Comparison of ENCODE assay signal across 16 cellular contexts in the genomic region with DNA sequence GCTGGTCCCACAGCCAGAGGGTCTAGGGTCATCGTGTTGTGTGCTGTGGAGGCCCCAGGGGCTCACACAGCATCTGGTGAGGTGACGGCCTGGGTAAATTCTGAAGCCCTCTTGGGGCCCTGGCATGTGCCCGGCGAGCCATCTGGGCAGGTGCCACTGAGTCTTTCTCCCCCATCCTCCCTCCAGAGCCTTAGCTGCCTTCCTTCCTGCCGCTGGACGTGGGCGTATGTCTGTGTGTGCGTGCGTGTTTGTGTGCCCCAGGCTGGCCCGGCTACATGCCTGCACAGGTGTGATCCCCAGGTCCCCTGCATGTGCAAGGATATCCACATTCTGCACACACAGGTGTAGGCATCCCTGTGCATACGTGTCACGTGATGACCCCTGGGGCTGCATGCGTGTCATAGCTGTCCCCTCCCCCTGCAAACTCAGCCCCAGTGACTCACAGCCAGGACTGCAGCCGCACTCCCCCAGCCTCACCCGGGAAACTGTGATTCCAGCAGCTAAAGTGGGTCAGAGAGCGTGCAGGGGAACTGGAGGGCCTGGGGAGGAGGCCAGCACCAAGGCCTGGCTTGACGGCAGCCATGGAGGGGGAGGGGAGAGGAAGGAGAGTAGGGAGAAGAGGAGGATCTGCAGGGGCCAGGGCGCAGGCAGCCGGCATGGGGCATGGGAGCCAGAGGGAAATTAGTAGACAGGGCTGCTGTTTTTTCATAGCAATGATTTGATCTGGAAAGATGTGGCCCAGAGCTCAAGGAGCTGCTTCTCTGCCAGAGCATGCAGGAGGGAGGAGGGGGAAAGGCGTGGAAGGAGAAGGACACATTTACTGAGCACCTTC. TPM values are rescaled to one million over a fixed set of nuclear protein-coding genes. Genes with fewer than 3 reads are reported as not detected.
DNase-seq lines count a peak whose midpoint lies in the region; ATAC-seq and TF ChIP-seq lines count a peak whose summit lies in the region.
"Had no signal": no experiment of that assay in that cellular context is flagged by ENCODE, and none has a peak within 500 bp of the region (broad histone marks: within the 10 kb centered on the region; RNA-seq: fewer than 3 reads in every experiment).

No MANE protein-coding gene starts in this region.

- no peak overlapping the region for H3K4ac ChIP-seq in IMR-90 (ENCODE audit: low read depth, low read length)

- WGBS in IMR-90 (ENCODE audit: extremely low coverage in 2 of 2, insufficient read length in 1 of 2), 2 experiments: 69% methylated on average over 4 of the region's 20 CpGs; no CpG with 5 or more reads in 1 of the 2 experiments

- peak; percentile 52 for ATAC-seq in IMR-90 (ENCODE audit: low read depth)
- ATAC-seq: gastroesophageal sphincter, lower lobe of right lung, psoas muscle, upper lobe of right lung had no signal

- TF ChIP-seq RAD21 in IMR-90 (IDR thresholded peaks at IDR 0.05; ENCODE audit: low read length): no peak

- H3K27ac Mint-ChIP-seq in osteocyte (ENCODE audit: unreplicated experiment): no peak overlapping the region

- no peaks in the 10 kb centered on the region for H3K9me3 Mint-ChIP-seq in osteocyte (ENCODE audit: unreplicated experiment)
- H3K9me3 Mint-ChIP-seq: activated T-cell treated with anti-CD3 and anti-CD28 coated beads, Interleukin-2, amount 50 U/mL, for 4 hours had no signal

- H3K14ac ChIP-seq in IMR-90 (replicated peaks; ENCODE audit: low read depth, low read length): no peak overlapping the region

- H3K9ac ChIP-seq in IMR-90 (ENCODE audit: low read depth, low read length) (no peak overlapping the region), Karpas-422 (ENCODE audit: low read length) (no peak overlapping the region)

- no peak overlapping the region for H4K91ac ChIP-seq in IMR-90 (ENCODE audit: insufficient read depth, low read depth, low read length)

- no peaks in the 10 kb centered on the region for H3K36me3 Mint-ChIP-seq in osteocyte (ENCODE audit: unreplicated experiment)

- no peaks in the 10 kb centered on the region for H3K27me3 Mint-ChIP-seq in osteocyte (ENCODE audit: unreplicated experiment)

- H3K4me3 Mint-ChIP-seq in osteocyte (ENCODE audit: unreplicated experiment): no peak overlapping the region
- H3K4me3 Mint-ChIP-seq: activated T-cell treated with anti-CD3 and anti-CD28 coated beads, Interleukin-2, amount 50 U/mL, for 4 hours had no signal

- H3K4me1 Mint-ChIP-seq in osteocyte (ENCODE audit: unreplicated experiment): peaks cover 6% of the 10 kb centered on the region

- CTCF ChIA-PET in IMR-90 (lab: Yijun Ruan, JAX): no interaction called here

- H4K5ac ChIP-seq in IMR-90 (ENCODE audit: low read depth, low read length): no peak overlapping the region

- no peak overlapping the region for H3K27ac ChIP-seq in IMR-90 (ENCODE audit: insufficient read depth, low read length)
- no peak overlapping the region for H3K27ac ChIP-seq in Karpas-422 (ENCODE audit: low read length)
- H3K27ac ChIP-seq: gastroesophageal sphincter, lower lobe of right lung, psoas muscle, upper lobe of right lung had no signal

- H3K27me3 ChIP-seq in IMR-90 (ENCODE audit: control insufficient read depth, insufficient read depth, low read length) (peaks cover 2% of the 10 kb centered on the region; the same call in 1 of the 2 replicates), Karpas-422 (ENCODE audit: low read length) (no peaks in the 10 kb centered on the region)

- H3K4me1 ChIP-seq in IMR-90 (ENCODE audit: control insufficient read depth, insufficient read depth, low read length) (peaks cover 4% of the 10 kb centered on the region; the same call in 1 of the 2 replicates), Karpas-422 (ENCODE audit: low read length) (peaks cover 11% of the 10 kb centered on the region)
- H3K4me1 ChIP-seq: lower lobe of right lung, upper lobe of right lung had no signal

- H2AK5ac ChIP-seq in IMR-90 (ENCODE audit: low read depth, low read length): no peak overlapping the region

- H2AK9ac ChIP-seq in IMR-90 (replicated peaks; ENCODE audit: low read depth, low read length, poor library complexity): no peak overlapping the region

- no peak overlapping the region for H3K56ac ChIP-seq in IMR-90 (ENCODE audit: extremely low read depth, insufficient read depth, low read length)

- H2BK5ac ChIP-seq in IMR-90 (ENCODE audit: low read depth, low read length, poor library complexity, severe bottlenecking): no peak overlapping the region

- intact Hi-C loops in IMR-90 (cut with micrococcal nuclease): no loop called here

- H3K79me2 ChIP-seq in Karpas-422 (ENCODE audit: low read length): no peaks in the 10 kb centered on the region

- no peak overlapping the region for H2BK15ac ChIP-seq in IMR-90 (ENCODE audit: low read depth, low read length)

- H3K36me3 ChIP-seq in IMR-90 (ENCODE audit: control insufficient read depth, insufficient read depth, low read length): no peaks in the 10 kb centered on the region
- no peaks in the 10 kb centered on the region for H3K36me3 ChIP-seq in Karpas-422 (ENCODE audit: insufficient read depth, low read length)
- H3K36me3 ChIP-seq: gastroesophageal sphincter, lower lobe of right lung, upper lobe of right lung had no signal

- no peak overlapping the region for H3K4me3 ChIP-seq in IMR-90 (ENCODE audit: insufficient read depth, low read depth, low read length)
- H3K4me3 ChIP-seq in Karpas-422 (ENCODE audit: low read length): no peak overlapping the region
- H3K4me3 ChIP-seq: gastroesophageal sphincter, lower lobe of right lung, psoas muscle, upper lobe of right lung had no signal

- H3K18ac ChIP-seq in IMR-90 (ENCODE audit: low read depth, low read length): no peak overlapping the region

- dilution Hi-C loops in IMR-90 (cut with HindIII; ENCODE audit: low sequenced_read_pairs, unreplicated experiment): no loop called here

- H4K20me1 ChIP-seq in IMR-90 (ENCODE audit: insufficient read depth, low read length) (peaks cover 3% of the 10 kb centered on the region; the same call in 1 of the 2 replicates), Karpas-422 (ENCODE audit: insufficient read depth, low read depth, low read length) (peaks cover 2% of the 10 kb centered on the region; the same call in 1 of the 2 replicates)

- H3K79me1 ChIP-seq in IMR-90 (ENCODE audit: low read depth in 1 of 2, low read length in 2 of 2): no peaks in the 10 kb centered on the region

- H2AFZ ChIP-seq in IMR-90 (replicated peaks; ENCODE audit: low read length, poor library complexity) (no peak overlapping the region), Karpas-422 (ENCODE audit: low read length) (no peak overlapping the region)

- no peak overlapping the region for H2BK120ac ChIP-seq in IMR-90 (ENCODE audit: low read depth, low read length)

- POLR2A ChIA-PET in IMR-90 (lab: Charles Lee; ENCODE audit: unreplicated experiment): no interaction called here

- TF ChIP-seq CTCF in IMR-90 (conservative IDR thresholded peaks at IDR 0.05; ENCODE audit: low read depth, low read length): no peak
- TF ChIP-seq CTCF in osteocyte (IDR thresholded peaks at IDR 0.05): no peak

- no peak overlapping the region for H4K8ac ChIP-seq in IMR-90 (ENCODE audit: low read depth in 2 of 2, low read length in 2 of 2)

- H3K9me3 ChIP-seq in IMR-90 (ENCODE audit: control insufficient read depth, insufficient read depth, low read length) (peaks cover 4% of the 10 kb centered on the region; the same call in 1 of the 2 replicates), Karpas-422 (ENCODE audit: low read length) (no peaks in the 10 kb centered on the region)
- H3K9me3 ChIP-seq: gastroesophageal sphincter, lower lobe of right lung, upper lobe of right lung had no signal

- no TSS peak for BruUV-seq in IMR-90 (replicated peaks; lab: Mats Ljungman, UMichigan)

- no peak for TF ChIP-seq POLR2A in IMR-90 (IDR thresholded peaks at IDR 0.05; ENCODE audit: low read depth, low read length)

- no peak overlapping the region for H2BK20ac ChIP-seq in IMR-90 (ENCODE audit: low read depth, low read length)

- no peaks in the 10 kb centered on the region for H3K9me1 ChIP-seq in IMR-90 (ENCODE audit: insufficient read depth, low read length)

- H3K4me2 ChIP-seq in IMR-90 (ENCODE audit: low read depth, low read length): no peak overlapping the region
- no peak overlapping the region for H3K4me2 ChIP-seq in Karpas-422 (ENCODE audit: low read depth, low read length, poor library complexity, severe bottlenecking)

- no peaks in the 10 kb centered on the region for H3K9me2 ChIP-seq in Karpas-422 (replicated peaks; ENCODE audit: insufficient read depth, low read length)

- in situ Hi-C loops in IMR-90 (cut with MboI; ENCODE audit: low sequenced_read_pairs): no loop called here

- DNase-seq in NCI-H1417 (lab: John Stamatoyannopoulos, UW) (peak in 2 of 3 experiments; percentile 42 to 53), NCI-H1417 treated with DMSO at 0.1 percent for 48 hours (lab: John Stamatoyannopoulos, UW) (no peak), IMR-90 (peak; percentile 40), amniotic epithelial cell (ENCODE audit: low read depth) (peak; percentile 44), left kidney (ENCODE audit: low read depth, low spot score) (peak; percentile 22), Karpas-422 (no peak), osteocyte (ENCODE audit: extremely low spot score, unreplicated experiment) (no peak)
- DNase-seq in activated T-cell treated with anti-CD3 and anti-CD28 coated beads, Interleukin-2, amount 50 U/mL, for 48 hours: no peak
- DNase-seq: 8988T; activated T-cell treated with anti-CD3 and anti-CD28 coated beads, Interleukin-2, amount 50 U/mL, for 4 hours; DND-41; lower lobe of right lung; NCI-H774; psoas muscle; upper lobe of right lung had no signal

- no peak overlapping the region for H3K23ac ChIP-seq in IMR-90 (ENCODE audit: low read depth, low read length)

TF ChIP-seq in IMR-90, 13 proteins besides CTCF, POLR2A, EP300 and RAD21 (continues in another document):
- TF ChIP-seq RFX5 (IDR thresholded peaks at IDR 0.05; ENCODE audit: low read depth, low read length): no peak
- TF ChIP-seq SMC3 (IDR thresholded peaks at IDR 0.05; ENCODE audit: low read depth, low read length): no peak
- 0 out of 2 replicates have a peak, but pooled peaks have one; percentile 35 for TF ChIP-seq FOS (IDR thresholded peaks at IDR 0.05; ENCODE audit: low read depth, low read length)
- TF ChIP-seq MAZ (IDR thresholded peaks at IDR 0.05; ENCODE audit: borderline replicate concordance, low read depth, low read length): no peak
- peak; percentile 75 for TF ChIP-seq USF2 (IDR thresholded peaks at IDR 0.05; ENCODE audit: low read depth, low read length)

RNA-seq across cellular contexts. Expression of gene ELFN1, which starts 46.4 kb away (rescaled TPM):
- total RNA-seq in IMR-90 (2012; rRNA removed) (1.6 and 2.2 TPM in 2 replicates), osteocyte (0.62 and 0.73 TPM in 2 replicates)
- polyA plus RNA-seq in IMR-90 (2012; rRNA removed): 5.2 and 7.8 TPM in 2 replicates
- polyA plus RNA-seq in IMR-90 (2012; cell fraction: cytosol; rRNA removed): 3.9 and 10.2 TPM in 2 replicates
- 3.8 and 9.6 TPM in 2 replicates for polyA plus RNA-seq in IMR-90 (2012; cell fraction: nucleus; rRNA removed; ENCODE audit: low replicate concordance)
- not detected in 2 replicates for total RNA-seq in Karpas-422 (2014; rRNA removed; shearing (Covaris generic); ENCODE audit: low replicate concordance)

Comparison
In these comparisons a context has a peak if more than half of its experiments do, and no peak if none do; other contexts are left out.
1. DNase-seq: peak in NCI-H1417 (2 of 3), IMR-90 (single experiment), amniotic epithelial cell (single experiment) and left kidney (single experiment); none in NCI-H1417 treated with DMSO at 0.1 percent for 48 hours (single experiment), activated T-cell treated with anti-CD3 and anti-CD28 coated beads, Interleukin-2, amount 50 U/mL, for 48 hours (0 of 2), Karpas-422 (single experiment) and osteocyte (single experiment).